In genomic region chr10:97718659-97719142, GRCh38 we compare ENCODE assay signal across 8 cellular contexts. TPM values are rescaled to one million over a fixed set of nuclear protein-coding genes. Genes with fewer than 3 reads are reported as not detected.
A peak's percentile ranks its signal among the peaks of the same experiment; 100 is the strongest.
DNase-seq lines count a peak whose midpoint lies in the region; ATAC-seq, FAIRE-seq and TF ChIP-seq lines count a peak whose summit lies in the region.
"Had no signal": no experiment of that assay in that cellular context is flagged by ENCODE, and none has a peak within 500 bp of the region (broad histone marks: within the 10 kb centered on the region; RNA-seq: fewer than 3 reads in every experiment).

No MANE protein-coding gene starts in this region.

- H3K27me3 Mint-ChIP-seq in activated T-cell treated with anti-CD3 and anti-CD28 coated beads, Interleukin-2, amount 50 U/mL, for 24 hours, result peaks cover 11% of the 10 kb centered on the region

- no peak overlapping the region for H2BK5ac ChIP-seq in IMR-90 (ENCODE audit: low read depth, low read length, poor library complexity, severe bottlenecking)

- CTCF ChIA-PET in IMR-90 (lab: Yijun Ruan, JAX), result interaction anchor here (0.6 kb wide), 1 partner anchor 15 kb away, joined by 4 read pairs; no protein-coding TSS in a partner anchor

- peak overlapping the region; percentile 89 for H2AK9ac ChIP-seq in IMR-90 (replicated peaks; ENCODE audit: low read depth, low read length, poor library complexity)

- WGBS in IMR-90 (ENCODE audit: extremely low coverage in 2 of 2, insufficient read length in 1 of 2), 2 experiments, result no CpG with 5 or more reads among the region's 8 CpGs

- no peak overlapping the region for H3K4me2 ChIP-seq in IMR-90 (ENCODE audit: low read depth, low read length)

- DNase-seq in IMR-90 (no peak), SJCRH30 (peak; percentile 86 to 89), kidney (peak; percentile 92)
- DNase-seq in activated T-cell treated with anti-CD3 and anti-CD28 coated beads, Interleukin-2, amount 50 U/mL, for 24 hours, result no peak
- no peak for DNase-seq in stimulated activated CD4-positive, alpha-beta T cell treated with anti-CD3 and anti-CD28 coated beads, Interleukin-12 subunit alpha, Interleukin-12 subunit beta, amount 100 ng/mL, for 4 hours
- DNase-seq in stimulated activated naive CD4-positive, alpha-beta T cell (lab: John Stamatoyannopoulos, UW), result no peak

- 0 out of 2 replicates have a peak overlapping the region, but pooled peaks have one; percentile 61 for H2AK5ac ChIP-seq in IMR-90 (ENCODE audit: low read depth, low read length)

- ATAC-seq in IMR-90 (ENCODE audit: low read depth), result no peak
- ATAC-seq: activated CD4-positive, CD25-positive, alpha-beta regulatory T cell treated with anti-CD3 and anti-CD28 coated beads, Interleukin-2, amount 50 U/mL, for 24 hours had no signal

- dilution Hi-C loops in IMR-90 (cut with HindIII; ENCODE audit: low sequenced_read_pairs, unreplicated experiment), result no loop called here

- no peak overlapping the region for H3K4ac ChIP-seq in IMR-90 (ENCODE audit: low read depth, low read length)

- H3K23ac ChIP-seq in IMR-90 (ENCODE audit: low read depth, low read length), result peak overlapping the region; percentile 17; the same call in 1 of the 2 replicates

- no peak for TF ChIP-seq POLR2A in IMR-90 (IDR thresholded peaks at IDR 0.05; ENCODE audit: low read depth, low read length)

- H3K4me3 Mint-ChIP-seq in activated T-cell treated with anti-CD3 and anti-CD28 coated beads, Interleukin-2, amount 50 U/mL, for 24 hours, result no peak overlapping the region

- H3K79me1 ChIP-seq in IMR-90 (ENCODE audit: low read depth in 1 of 2, low read length in 2 of 2), result peaks cover 36 to 57% of the 10 kb centered on the region in 2 experiments

- TF ChIP-seq RAD21 in IMR-90 (IDR thresholded peaks at IDR 0.05; ENCODE audit: low read length), result no peak

- H3K4me3 ChIP-seq in IMR-90 (ENCODE audit: insufficient read depth, low read depth, low read length) (no peak overlapping the region), SJCRH30 (no peak overlapping the region), kidney (ENCODE audit: low read length in 2 of 2) (no peak overlapping the region), stomach smooth muscle (ENCODE audit: low read length in 2 of 2) (peak overlapping the region in 1 of 2 donors; percentile 29)

- H3K9me1 ChIP-seq in IMR-90 (ENCODE audit: insufficient read depth, low read length), result peaks cover 20% of the 10 kb centered on the region

- H3K9ac ChIP-seq in IMR-90 (ENCODE audit: low read depth, low read length) (no peak overlapping the region), kidney (ENCODE audit: low read length in 2 of 2) (no peak overlapping the region), stomach smooth muscle (ENCODE audit: low read length in 2 of 2) (peak overlapping the region in 1 of 2 donors; percentile 36)

- H3K27me3 ChIP-seq in IMR-90 (ENCODE audit: control insufficient read depth, insufficient read depth, low read length) (no peaks in the 10 kb centered on the region), SJCRH30 (no peaks in the 10 kb centered on the region), stomach smooth muscle (ENCODE audit: control insufficient read depth in 1 of 2, insufficient read depth in 2 of 2, low read length in 2 of 2) (no peaks in the 10 kb centered on the region)

- no peaks in the 10 kb centered on the region for H3K9me3 Mint-ChIP-seq in activated T-cell treated with anti-CD3 and anti-CD28 coated beads, Interleukin-2, amount 50 U/mL, for 24 hours

- intact Hi-C loops in IMR-90 (cut with micrococcal nuclease) (no loop called here), kidney (cut with DNase I) (no loop called here)

- no peak overlapping the region for H3K56ac ChIP-seq in IMR-90 (ENCODE audit: extremely low read depth, insufficient read depth, low read length)

- H3K36me3 Mint-ChIP-seq in activated T-cell treated with anti-CD3 and anti-CD28 coated beads, Interleukin-2, amount 50 U/mL, for 24 hours (ENCODE audit: low read depth), result peaks cover 2% of the 10 kb centered on the region

- H3K4me1 ChIP-seq in IMR-90 (ENCODE audit: control insufficient read depth, insufficient read depth, low read length), result peaks cover 22% of the 10 kb centered on the region
- peaks cover 34% of the 10 kb centered on the region for H3K4me1 ChIP-seq in SJCRH30
- peaks cover 0 to 11% of the 10 kb centered on the region in 2 donors for H3K4me1 ChIP-seq in kidney (ENCODE audit: control insufficient read depth in 1 of 2, insufficient read depth in 1 of 2, low read depth in 1 of 2, low read length in 2 of 2)
- peaks cover 56% of the 10 kb centered on the region for H3K4me1 ChIP-seq in stomach smooth muscle (ENCODE audit: control insufficient read depth, insufficient read depth, low read length)

- in situ Hi-C loops in IMR-90 (cut with MboI; ENCODE audit: low sequenced_read_pairs), result no loop called here

- no TSS peak for BruUV-seq in IMR-90 (replicated peaks; lab: Mats Ljungman, UMichigan)

- H3K14ac ChIP-seq in IMR-90 (replicated peaks; ENCODE audit: low read depth, low read length), result no peak overlapping the region

- peaks cover 10% of the 10 kb centered on the region for H3K4me1 Mint-ChIP-seq in activated T-cell treated with anti-CD3 and anti-CD28 coated beads, Interleukin-2, amount 50 U/mL, for 24 hours (ENCODE audit: low read depth)

- POLR2A ChIA-PET in IMR-90 (lab: Charles Lee; ENCODE audit: unreplicated experiment), result interaction anchor here (0.6 kb wide), 1 partner anchor 10 kb away, joined by 11 read pairs; no protein-coding TSS in a partner anchor

- FAIRE-seq in kidney (lab: Jason Lieb, UNC), result no peak

- H4K20me1 ChIP-seq in IMR-90 (ENCODE audit: insufficient read depth, low read length), result peaks cover 43% of the 10 kb centered on the region

- H3K18ac ChIP-seq in IMR-90 (ENCODE audit: low read depth, low read length), result no peak overlapping the region

- H2BK20ac ChIP-seq in IMR-90 (ENCODE audit: low read depth, low read length), result no peak overlapping the region

- H3K9me3 ChIP-seq in IMR-90 (ENCODE audit: control insufficient read depth, insufficient read depth, low read length), result no peaks in the 10 kb centered on the region
- H3K9me3 ChIP-seq in SJCRH30 (replicated peaks), result no peaks in the 10 kb centered on the region
- no peaks in the 10 kb centered on the region for H3K9me3 ChIP-seq in kidney (ENCODE audit: control insufficient read depth in 1 of 2, low read length in 2 of 2)
- no peaks in the 10 kb centered on the region for H3K9me3 ChIP-seq in stomach smooth muscle (ENCODE audit: control insufficient read depth in 2 of 2, low read length in 2 of 2)

- H2BK120ac ChIP-seq in IMR-90 (ENCODE audit: low read depth, low read length), result no peak overlapping the region

- H2BK15ac ChIP-seq in IMR-90 (ENCODE audit: low read depth, low read length), result no peak overlapping the region

- H4K5ac ChIP-seq in IMR-90 (ENCODE audit: low read depth, low read length), result no peak overlapping the region

- H2AFZ ChIP-seq in IMR-90 (replicated peaks; ENCODE audit: low read length, poor library complexity), result peak overlapping the region; percentile 67

- H3K27ac Mint-ChIP-seq in activated T-cell treated with anti-CD3 and anti-CD28 coated beads, Interleukin-2, amount 50 U/mL, for 24 hours, result no peak overlapping the region

- TF ChIP-seq CTCF in IMR-90 (conservative IDR thresholded peaks at IDR 0.05; ENCODE audit: low read depth, low read length), result no peak
- no peak for TF ChIP-seq CTCF in kidney (IDR thresholded peaks at IDR 0.05; ENCODE audit: borderline replicate concordance, extremely low read depth, insufficient read depth)

- H4K8ac ChIP-seq in IMR-90 (ENCODE audit: low read depth in 2 of 2, low read length in 2 of 2), result no peak overlapping the region; a peak in 1 of 4 replicates

- H3K27ac ChIP-seq in IMR-90 (ENCODE audit: insufficient read depth, low read length) (no peak overlapping the region), SJCRH30 (peak overlapping the region; percentile 82), kidney (ENCODE audit: low read depth in 2 of 2, low read length in 2 of 2) (no peak overlapping the region), stomach smooth muscle (ENCODE audit: low read length) (peak overlapping the region; percentile 67)

- no peak overlapping the region for H4K91ac ChIP-seq in IMR-90 (ENCODE audit: insufficient read depth, low read depth, low read length)

- H3K36me3 ChIP-seq in IMR-90 (ENCODE audit: control insufficient read depth, insufficient read depth, low read length) (peaks cover 31% of the 10 kb centered on the region), SJCRH30 (no peaks in the 10 kb centered on the region; the same call in 1 of the 2 replicates), kidney (ENCODE audit: control insufficient read depth in 1 of 2, insufficient read depth in 2 of 2, low read length in 2 of 2) (no peaks in the 10 kb centered on the region), stomach smooth muscle (ENCODE audit: control insufficient read depth in 2 of 2, insufficient read depth in 2 of 2, low read length in 2 of 2) (peaks cover 21 to 24% of the 10 kb centered on the region in 2 donors)

RNA-seq across cellular contexts. Expression of gene MARVELD1, which starts 5.2 kb away (rescaled TPM):
- 12.0 and 15.6 TPM in 2 replicates for total RNA-seq in IMR-90 (2012; rRNA removed)
- polyA plus RNA-seq in IMR-90 (2012; rRNA removed), result 61.1 and 68.1 TPM in 2 replicates
- 58.1 and 69.3 TPM in 2 replicates for polyA plus RNA-seq in IMR-90 (2012; cell fraction: cytosol; rRNA removed)
- 57.1 and 59.0 TPM in 2 replicates for polyA plus RNA-seq in IMR-90 (2012; cell fraction: nucleus; rRNA removed; ENCODE audit: low replicate concordance)
- 29.8 and 30.4 TPM in 2 replicates for total RNA-seq in SJCRH30 (2014; rRNA removed; shearing (Covaris generic))
- 43.2 TPM for total RNA-seq in kidney
- polyA plus RNA-seq in kidney (ENCODE audit: insufficient read depth, low read depth, low replicate concordance), result 8.3 TPM

RNA-seq across cellular contexts. Expression of gene ZFYVE27, which starts 18.2 kb away (rescaled TPM):
- total RNA-seq in IMR-90 (2012; rRNA removed) (12.8 and 13.1 TPM in 2 replicates), kidney (34.4 TPM)
- polyA plus RNA-seq in IMR-90 (2012; rRNA removed) (18.7 and 22.2 TPM in 2 replicates), kidney (ENCODE audit: insufficient read depth, low read depth, low replicate concordance) (23.3 TPM)
- 12.2 and 16.5 TPM in 2 replicates for polyA plus RNA-seq in IMR-90 (2012; cell fraction: cytosol; rRNA removed)
- polyA plus RNA-seq in IMR-90 (2012; cell fraction: nucleus; rRNA removed; ENCODE audit: low replicate concordance), result 83.7 and 91.3 TPM in 2 replicates
- 20.7 and 27.1 TPM in 2 replicates for total RNA-seq in SJCRH30 (2014; rRNA removed; shearing (Covaris generic))

RNA-seq across cellular contexts. Expression of gene AVPI1, which starts 31.7 kb away (rescaled TPM):
- 26.7 and 30.8 TPM in 2 replicates for total RNA-seq in IMR-90 (2012; rRNA removed)
- 29.8 and 33.6 TPM in 2 replicates for polyA plus RNA-seq in IMR-90 (2012; rRNA removed)
- polyA plus RNA-seq in IMR-90 (2012; cell fraction: cytosol; rRNA removed), result 26.3 and 37.5 TPM in 2 replicates
- 27.2 and 28.1 TPM in 2 replicates for polyA plus RNA-seq in IMR-90 (2012; cell fraction: nucleus; rRNA removed; ENCODE audit: low replicate concordance)
- total RNA-seq in SJCRH30 (2014; rRNA removed; shearing (Covaris generic)), result 11.2 and 14.4 TPM in 2 replicates
- total RNA-seq in kidney, result 10.7 TPM
- polyA plus RNA-seq in kidney (ENCODE audit: insufficient read depth, low read depth, low replicate concordance), result 15.5 TPM

RNA-seq across cellular contexts. Expression of gene SFRP5, which starts 53.1 kb away (rescaled TPM):
- total RNA-seq in IMR-90 (2012; rRNA removed) (not detected in 2 replicates), kidney (0.31 TPM)
- polyA plus RNA-seq in IMR-90 (2012; rRNA removed) (not detected in 2 replicates), kidney (ENCODE audit: insufficient read depth, low read depth, low replicate concordance) (0.22 TPM)
- polyA plus RNA-seq in IMR-90 (2012; cell fraction: cytosol; rRNA removed), result not detected in 2 replicates
- polyA plus RNA-seq in IMR-90 (2012; cell fraction: nucleus; rRNA removed; ENCODE audit: low replicate concordance), result not detected in 2 replicates
- not detected in 2 replicates for total RNA-seq in SJCRH30 (2014; rRNA removed; shearing (Covaris generic))

Comparison
In these comparisons a context has a peak if more than half of its experiments do, and no peak if none do; other contexts are left out.
1. DNase-seq: peak in SJCRH30 (2 of 2) and kidney (single experiment); none in IMR-90 (single experiment), activated T-cell treated with anti-CD3 and anti-CD28 coated beads, Interleukin-2, amount 50 U/mL, for 24 hours (single experiment), stimulated activated CD4-positive, alpha-beta T cell treated with anti-CD3 and anti-CD28 coated beads, Interleukin-12 subunit alpha, Interleukin-12 subunit beta, amount 100 ng/mL, for 4 hours (single experiment) and stimulated activated naive CD4-positive, alpha-beta T cell (0 of 6).
2. H3K27ac ChIP-seq: peak in SJCRH30 (single experiment) and stomach smooth muscle (single experiment); none in IMR-90 (single experiment) and kidney (0 of 2).